In genomic region chr2:165953306-165953654, GRCh38 we compare ENCODE assay signal across 8 cellular contexts. TPM values are rescaled to one million over a fixed set of nuclear protein-coding genes. Genes with fewer than 3 reads are reported as not detected.
A peak's percentile ranks its signal among the peaks of the same experiment; 100 is the strongest.
DNase-seq lines count a peak whose midpoint lies in the region; ATAC-seq and TF ChIP-seq lines count a peak whose summit lies in the region.

No MANE protein-coding gene starts in this region.

- H3K36me3 ChIP-seq in thymus (ENCODE audit: control insufficient read depth, insufficient read depth) = no peaks in the 10 kb centered on the region

- POLR2A ChIA-PET in activated B cell treated with CpG ODN at 0.5 μM for 24 hours (lab: Charles Lee) = interaction anchor here (0.6 to 1.3 kb wide), 4 partner anchors 9 to 937 kb away, joined by 3 to 5 read pairs (median 4); partner anchors contain the start of gene SCN1A

- H3K9me3 Mint-ChIP-seq in activated B cell treated with CpG ODN at 0.5 μM for 24 hours (no peaks in the 10 kb centered on the region), progenitor cell of endocrine pancreas (ENCODE audit: low read depth) (peaks cover 3% of the 10 kb centered on the region)

- H3K27me3 ChIP-seq in thymus (ENCODE audit: control insufficient read depth, insufficient read depth) = no peaks in the 10 kb centered on the region

- ATAC-seq in GM21381 (IDR thresholded peaks at IDR 0.05; ENCODE audit: unreplicated experiment) = peak; percentile 31
- ATAC-seq in activated B cell treated with CpG ODN at 0.5 μM for 24 hours (ENCODE audit: low read depth) = peak; percentile 43

- H3K36me3 Mint-ChIP-seq in activated B cell treated with CpG ODN at 0.5 μM for 24 hours (ENCODE audit: low read depth) (peaks cover 11% of the 10 kb centered on the region), progenitor cell of endocrine pancreas (ENCODE audit: insufficient read depth) (peaks cover 3% of the 10 kb centered on the region)

- peak overlapping the region; percentile 88 for H3K27ac ChIP-seq in thymus (ENCODE audit: low read depth)

- intact Hi-C loops in activated B cell treated with CpG ODN at 0.5 μM for 24 hours (cut with micrococcal nuclease) = loop anchor here (1.0 to 10.0 kb wide), 8 partner anchors 79 to 1188 kb away; partner anchors contain the start of genes GALNT3 and SCN3A

- H3K4me3 ChIP-seq in thymus (ENCODE audit: low read length) = peak overlapping the region; percentile 80

- CTCF ChIA-PET in activated B cell treated with CpG ODN at 0.5 μM for 24 hours (lab: Charles Lee) = interaction anchor here (1.1 to 1.5 kb wide), 3 partner anchors 8 to 175 kb away, joined by 6 to 9 read pairs (median 6); partner anchors contain the start of gene SCN1A

- no peak overlapping the region for H3K4me3 Mint-ChIP-seq in activated B cell treated with CpG ODN at 0.5 μM for 24 hours
- H3K4me3 Mint-ChIP-seq in progenitor cell of endocrine pancreas (ENCODE audit: low read depth) = no peak overlapping the region

- peaks cover 11% of the 10 kb centered on the region for H3K4me1 Mint-ChIP-seq in activated B cell treated with CpG ODN at 0.5 μM for 24 hours
- peaks cover 14% of the 10 kb centered on the region for H3K4me1 Mint-ChIP-seq in progenitor cell of endocrine pancreas (ENCODE audit: low read depth)

- no peaks in the 10 kb centered on the region for H3K9me3 ChIP-seq in thymus (ENCODE audit: control insufficient read depth)

- H3K4me1 ChIP-seq in thymus (ENCODE audit: control insufficient read depth, insufficient read depth, low read length) = peaks cover 4% of the 10 kb centered on the region

- H3K27ac Mint-ChIP-seq in activated B cell treated with CpG ODN at 0.5 μM for 24 hours = no peak overlapping the region
- no peak overlapping the region for H3K27ac Mint-ChIP-seq in progenitor cell of endocrine pancreas

- DNase-seq in COLO829 (ENCODE audit: low spot score) (peak; percentile 13), HS-27A (ENCODE audit: low read depth) (peak; percentile 5), activated B cell treated with CpG ODN at 0.5 μM for 24 hours (no peak), iris pigment epithelial cell (ENCODE audit: low read depth) (peak; percentile 63), progenitor cell of endocrine pancreas (ENCODE audit: low spot score, unreplicated experiment) (no peak), cerebellar nuclear complex (lab: John Stamatoyannopoulos, UW) (no peak)

- no peaks in the 10 kb centered on the region for H3K27me3 Mint-ChIP-seq in activated B cell treated with CpG ODN at 0.5 μM for 24 hours
- H3K27me3 Mint-ChIP-seq in progenitor cell of endocrine pancreas = no peaks in the 10 kb centered on the region

- no peak for TF ChIP-seq CTCF in activated B cell treated with CpG ODN at 0.5 μM for 24 hours (IDR thresholded peaks at IDR 0.05)
- TF ChIP-seq CTCF in progenitor cell of endocrine pancreas (IDR thresholded peaks at IDR 0.05; ENCODE audit: unreplicated experiment) = no peak

- under 1% methylated on average over 24 of the region's 24 CpGs for WGBS in thymus

RNA-seq across cellular contexts. Expression of gene TTC21B, which starts 0.3 kb away (rescaled TPM):
- total RNA-seq in activated B cell treated with CpG ODN at 0.5 μM for 24 hours = 24.9 and 29.2 TPM in 2 replicates
- 10.3 TPM for polyA plus RNA-seq in thymus
- total RNA-seq in progenitor cell of endocrine pancreas = 34.5 and 36.9 TPM in 2 replicates

Comparison
In these comparisons a context has a peak if more than half of its experiments do, and no peak if none do; other contexts are left out.
1. DNase-seq: peak in COLO829 (single experiment), HS-27A (single experiment) and iris pigment epithelial cell (single experiment); none in activated B cell treated with CpG ODN at 0.5 μM for 24 hours (single experiment), progenitor cell of endocrine pancreas (single experiment) and cerebellar nuclear complex (0 of 2).